In genomic region chr18:12946549-12947354, GRCh38 we compare ENCODE assay signal across 1 cellular context.
TF ChIP-seq lines count a peak whose summit lies in the region.

No MANE protein-coding gene starts in this region.

TF ChIP-seq in HEK293, 187 proteins besides CTCF, POLR2A, EP300 and RAD21 (continued from another document and continues in another):
- TF ChIP-seq ZNF350 (tag by site-specific recombination; IDR thresholded peaks at IDR 0.05) (no peak), ZNF10 (tag by site-specific recombination; IDR thresholded peaks at IDR 0.05) (no peak), SETDB1 (IDR thresholded peaks at IDR 0.05; ENCODE audit: insufficient read length, low read length) (no peak), ZNF114 (tag by site-specific recombination; IDR thresholded peaks at IDR 0.05) (no peak), YY1 (tag by site-specific recombination; IDR thresholded peaks at IDR 0.05) (no peak), KLF16 (tag by site-specific recombination; IDR thresholded peaks at IDR 0.05) (peak; percentile 7; the same call in 1 of the 2 replicates), ZXDB (tag by site-specific recombination; IDR thresholded peaks at IDR 0.05) (peak; percentile 84), SP7 (tag by site-specific recombination; IDR thresholded peaks at IDR 0.05) (no peak), SCRT1 (tag by site-specific recombination; IDR thresholded peaks at IDR 0.05; ENCODE audit: borderline replicate concordance) (no peak), GLIS1 (tag by site-specific recombination; IDR thresholded peaks at IDR 0.05) (peak; percentile 66), WT1 (tag by site-specific recombination; IDR thresholded peaks at IDR 0.05) (no peak), ZBTB48 (tag by site-specific recombination; IDR thresholded peaks at IDR 0.05) (no peak), ZFP69B (tag by site-specific recombination; IDR thresholded peaks at IDR 0.05) (peak; percentile 98), ZNF23 (tag by site-specific recombination; IDR thresholded peaks at IDR 0.05; ENCODE audit: borderline replicate concordance) (no peak), ZNF266 (tag by site-specific recombination; IDR thresholded peaks at IDR 0.05; ENCODE audit: low read depth) (no peak), ZNF394 (tag by site-specific recombination; IDR thresholded peaks at IDR 0.05; ENCODE audit: borderline replicate concordance) (no peak), ZSCAN5A (tag by site-specific recombination; IDR thresholded peaks at IDR 0.05) (no peak), ZNF664 (tag by site-specific recombination; IDR thresholded peaks at IDR 0.05) (no peak), KLF9 (tag by site-specific recombination; IDR thresholded peaks at IDR 0.05; ENCODE audit: low read depth) (no peak), KLF8 (tag by site-specific recombination; IDR thresholded peaks at IDR 0.05) (no peak), ZNF292 (tag by site-specific recombination; IDR thresholded peaks at IDR 0.05; ENCODE audit: borderline replicate concordance, low read depth) (no peak), ZNF184 (tag by site-specific recombination; IDR thresholded peaks at IDR 0.05) (no peak), ZNF501 (tag by site-specific recombination; IDR thresholded peaks at IDR 0.05) (0 out of 2 replicates have a peak, but pooled peaks have one; percentile 83), MYNN (tag by site-specific recombination; IDR thresholded peaks at IDR 0.05; ENCODE audit: borderline replicate concordance) (no peak), ZNF18 (tag by site-specific recombination; IDR thresholded peaks at IDR 0.05) (no peak), YY2 (tag by site-specific recombination; IDR thresholded peaks at IDR 0.05) (no peak), ZNF555 (tag by site-specific recombination; conservative IDR thresholded peaks at IDR 0.05) (no peak), TCF7L2 (IDR thresholded peaks at IDR 0.05; ENCODE audit: borderline replicate concordance, low read depth, low read length) (no peak), ZNF214 (tag by site-specific recombination; IDR thresholded peaks at IDR 0.05; ENCODE audit: borderline replicate concordance) (no peak), ZNF777 (tag by site-specific recombination; IDR thresholded peaks at IDR 0.05; ENCODE audit: borderline replicate concordance) (no peak), ZNF133 (tag by site-specific recombination; IDR thresholded peaks at IDR 0.05) (no peak), ZNF140 (tag by site-specific recombination; IDR thresholded peaks at IDR 0.05) (no peak), TRIM28 (IDR thresholded peaks at IDR 0.05; ENCODE audit: borderline replicate concordance, low read length) (no peak), ZIC2 (tag by site-specific recombination; IDR thresholded peaks at IDR 0.05) (no peak), GLIS2 (tag by site-specific recombination; IDR thresholded peaks at IDR 0.05) (peak; percentile 73), ZNF623 (tag by site-specific recombination; IDR thresholded peaks at IDR 0.05) (no peak), ZNF16 (tag by site-specific recombination; IDR thresholded peaks at IDR 0.05; ENCODE audit: low read depth) (no peak), ZBTB7A (tag by site-specific recombination; IDR thresholded peaks at IDR 0.05; ENCODE audit: low read depth) (no peak), ZNF544 (tag by site-specific recombination; IDR thresholded peaks at IDR 0.05) (no peak), ZNF776 (tag by site-specific recombination; IDR thresholded peaks at IDR 0.05; ENCODE audit: borderline replicate concordance) (no peak), ZNF610 (tag by site-specific recombination; IDR thresholded peaks at IDR 0.05; ENCODE audit: borderline replicate concordance) (no peak), ZNF37A (tag by site-specific recombination; IDR thresholded peaks at IDR 0.05) (no peak), ZNF76 (tag by site-specific recombination; IDR thresholded peaks at IDR 0.05; ENCODE audit: borderline replicate concordance, low read depth) (no peak), SCRT2 (tag by site-specific recombination; IDR thresholded peaks at IDR 0.05) (no peak), HOXD13 (CRISPR knock-in tag; IDR thresholded peaks at IDR 0.05; ENCODE audit: borderline replicate concordance) (no peak), ZSCAN30 (tag by site-specific recombination; IDR thresholded peaks at IDR 0.05) (no peak), SALL2 (tag by site-specific recombination; IDR thresholded peaks at IDR 0.05; ENCODE audit: borderline replicate concordance) (no peak), ZNF362 (tag by site-specific recombination; IDR thresholded peaks at IDR 0.05) (peak; percentile 37; the same call in 1 of the 2 replicates), ZNF792 (tag by site-specific recombination; IDR thresholded peaks at IDR 0.05) (no peak)
- TF ChIP-seq, protein P1, sequence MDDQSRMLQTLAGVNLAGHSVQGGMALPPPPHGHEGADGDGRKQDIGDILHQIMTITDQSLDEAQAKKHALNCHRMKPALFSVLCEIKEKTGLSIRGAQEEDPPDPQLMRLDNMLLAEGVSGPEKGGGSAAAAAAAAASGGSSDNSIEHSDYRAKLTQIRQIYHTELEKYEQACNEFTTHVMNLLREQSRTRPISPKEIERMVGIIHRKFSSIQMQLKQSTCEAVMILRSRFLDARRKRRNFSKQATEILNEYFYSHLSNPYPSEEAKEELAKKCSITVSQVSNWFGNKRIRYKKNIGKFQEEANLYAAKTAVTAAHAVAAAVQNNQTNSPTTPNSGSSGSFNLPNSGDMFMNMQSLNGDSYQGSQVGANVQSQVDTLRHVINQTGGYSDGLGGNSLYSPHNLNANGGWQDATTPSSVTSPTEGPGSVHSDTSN (CRISPR knock-in tag; IDR thresholded peaks at IDR 0.05) = no peak
- TF ChIP-seq, protein P2, sequence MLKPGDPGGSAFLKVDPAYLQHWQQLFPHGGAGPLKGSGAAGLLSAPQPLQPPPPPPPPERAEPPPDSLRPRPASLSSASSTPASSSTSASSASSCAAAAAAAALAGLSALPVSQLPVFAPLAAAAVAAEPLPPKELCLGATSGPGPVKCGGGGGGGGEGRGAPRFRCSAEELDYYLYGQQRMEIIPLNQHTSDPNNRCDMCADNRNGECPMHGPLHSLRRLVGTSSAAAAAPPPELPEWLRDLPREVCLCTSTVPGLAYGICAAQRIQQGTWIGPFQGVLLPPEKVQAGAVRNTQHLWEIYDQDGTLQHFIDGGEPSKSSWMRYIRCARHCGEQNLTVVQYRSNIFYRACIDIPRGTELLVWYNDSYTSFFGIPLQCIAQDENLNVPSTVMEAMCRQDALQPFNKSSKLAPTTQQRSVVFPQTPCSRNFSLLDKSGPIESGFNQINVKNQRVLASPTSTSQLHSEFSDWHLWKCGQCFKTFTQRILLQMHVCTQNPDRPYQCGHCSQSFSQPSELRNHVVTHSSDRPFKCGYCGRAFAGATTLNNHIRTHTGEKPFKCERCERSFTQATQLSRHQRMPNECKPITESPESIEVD (tag by site-specific recombination; IDR thresholded peaks at IDR 0.05) = peak; percentile 44; the same call in 1 of the 2 replicates
- TF ChIP-seq, protein P3, sequence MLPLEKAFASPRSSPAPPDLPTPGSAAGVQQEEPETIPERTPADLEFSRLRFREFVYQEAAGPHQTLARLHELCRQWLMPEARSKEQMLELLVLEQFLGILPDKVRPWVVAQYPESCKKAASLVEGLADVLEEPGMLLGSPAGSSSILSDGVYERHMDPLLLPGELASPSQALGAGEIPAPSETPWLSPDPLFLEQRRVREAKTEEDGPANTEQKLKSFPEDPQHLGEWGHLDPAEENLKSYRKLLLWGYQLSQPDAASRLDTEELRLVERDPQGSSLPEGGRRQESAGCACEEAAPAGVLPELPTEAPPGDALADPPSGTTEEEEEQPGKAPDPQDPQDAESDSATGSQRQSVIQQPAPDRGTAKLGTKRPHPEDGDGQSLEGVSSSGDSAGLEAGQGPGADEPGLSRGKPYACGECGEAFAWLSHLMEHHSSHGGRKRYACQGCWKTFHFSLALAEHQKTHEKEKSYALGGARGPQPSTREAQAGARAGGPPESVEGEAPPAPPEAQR (tag by site-specific recombination; IDR thresholded peaks at IDR 0.05) = no peak
- TF ChIP-seq, protein P4, sequence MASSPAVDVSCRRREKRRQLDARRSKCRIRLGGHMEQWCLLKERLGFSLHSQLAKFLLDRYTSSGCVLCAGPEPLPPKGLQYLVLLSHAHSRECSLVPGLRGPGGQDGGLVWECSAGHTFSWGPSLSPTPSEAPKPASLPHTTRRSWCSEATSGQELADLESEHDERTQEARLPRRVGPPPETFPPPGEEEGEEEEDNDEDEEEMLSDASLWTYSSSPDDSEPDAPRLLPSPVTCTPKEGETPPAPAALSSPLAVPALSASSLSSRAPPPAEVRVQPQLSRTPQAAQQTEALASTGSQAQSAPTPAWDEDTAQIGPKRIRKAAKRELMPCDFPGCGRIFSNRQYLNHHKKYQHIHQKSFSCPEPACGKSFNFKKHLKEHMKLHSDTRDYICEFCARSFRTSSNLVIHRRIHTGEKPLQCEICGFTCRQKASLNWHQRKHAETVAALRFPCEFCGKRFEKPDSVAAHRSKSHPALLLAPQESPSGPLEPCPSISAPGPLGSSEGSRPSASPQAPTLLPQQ (tag by site-specific recombination; IDR thresholded peaks at IDR 0.05) = peak; percentile 100
- TF ChIP-seq, protein P5, sequence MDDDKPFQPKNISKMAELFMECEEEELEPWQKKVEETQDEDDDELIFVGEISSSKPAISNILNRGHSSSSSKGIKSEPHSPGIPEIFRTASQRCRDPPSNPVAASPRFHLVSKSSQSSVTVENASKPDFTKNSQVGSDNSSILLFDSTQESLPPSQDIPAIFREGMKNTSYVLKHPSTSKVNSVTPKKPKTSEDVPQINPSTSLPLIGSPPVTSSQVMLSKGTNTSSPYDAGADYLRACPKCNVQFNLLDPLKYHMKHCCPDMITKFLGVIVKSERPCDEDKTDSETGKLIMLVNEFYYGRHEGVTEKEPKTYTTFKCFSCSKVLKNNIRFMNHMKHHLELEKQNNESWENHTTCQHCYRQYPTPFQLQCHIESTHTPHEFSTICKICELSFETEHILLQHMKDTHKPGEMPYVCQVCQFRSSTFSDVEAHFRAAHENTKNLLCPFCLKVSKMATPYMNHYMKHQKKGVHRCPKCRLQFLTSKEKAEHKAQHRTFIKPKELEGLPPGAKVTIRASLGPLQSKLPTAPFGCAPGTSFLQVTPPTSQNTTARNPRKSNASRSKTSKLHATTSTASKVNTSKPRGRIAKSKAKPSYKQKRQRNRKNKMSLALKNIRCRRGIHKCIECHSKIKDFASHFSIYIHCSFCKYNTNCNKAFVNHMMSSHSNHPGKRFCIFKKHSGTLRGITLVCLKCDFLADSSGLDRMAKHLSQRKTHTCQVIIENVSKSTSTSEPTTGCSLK (tag by site-specific recombination; IDR thresholded peaks at IDR 0.05) = no peak
- TF ChIP-seq, protein P6, sequence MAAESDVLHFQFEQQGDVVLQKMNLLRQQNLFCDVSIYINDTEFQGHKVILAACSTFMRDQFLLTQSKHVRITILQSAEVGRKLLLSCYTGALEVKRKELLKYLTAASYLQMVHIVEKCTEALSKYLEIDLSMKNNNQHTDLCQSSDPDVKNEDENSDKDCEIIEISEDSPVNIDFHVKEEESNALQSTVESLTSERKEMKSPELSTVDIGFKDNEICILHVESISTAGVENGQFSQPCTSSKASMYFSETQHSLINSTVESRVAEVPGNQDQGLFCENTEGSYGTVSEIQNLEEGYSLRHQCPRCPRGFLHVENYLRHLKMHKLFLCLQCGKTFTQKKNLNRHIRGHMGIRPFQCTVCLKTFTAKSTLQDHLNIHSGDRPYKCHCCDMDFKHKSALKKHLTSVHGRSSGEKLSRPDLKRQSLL (tag by site-specific recombination; IDR thresholded peaks at IDR 0.05) = no peak
- TF ChIP-seq, protein P7, sequence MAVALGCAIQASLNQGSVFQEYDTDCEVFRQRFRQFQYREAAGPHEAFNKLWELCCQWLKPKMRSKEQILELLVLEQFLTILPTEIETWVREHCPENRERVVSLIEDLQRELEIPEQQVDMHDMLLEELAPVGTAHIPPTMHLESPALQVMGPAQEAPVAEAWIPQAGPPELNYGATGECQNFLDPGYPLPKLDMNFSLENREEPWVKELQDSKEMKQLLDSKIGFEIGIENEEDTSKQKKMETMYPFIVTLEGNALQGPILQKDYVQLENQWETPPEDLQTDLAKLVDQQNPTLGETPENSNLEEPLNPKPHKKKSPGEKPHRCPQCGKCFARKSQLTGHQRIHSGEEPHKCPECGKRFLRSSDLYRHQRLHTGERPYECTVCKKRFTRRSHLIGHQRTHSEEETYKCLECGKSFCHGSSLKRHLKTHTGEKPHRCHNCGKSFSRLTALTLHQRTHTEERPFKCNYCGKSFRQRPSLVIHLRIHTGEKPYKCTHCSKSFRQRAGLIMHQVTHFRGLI (tag by site-specific recombination; IDR thresholded peaks at IDR 0.05) = no peak
- TF ChIP-seq, protein P8, sequence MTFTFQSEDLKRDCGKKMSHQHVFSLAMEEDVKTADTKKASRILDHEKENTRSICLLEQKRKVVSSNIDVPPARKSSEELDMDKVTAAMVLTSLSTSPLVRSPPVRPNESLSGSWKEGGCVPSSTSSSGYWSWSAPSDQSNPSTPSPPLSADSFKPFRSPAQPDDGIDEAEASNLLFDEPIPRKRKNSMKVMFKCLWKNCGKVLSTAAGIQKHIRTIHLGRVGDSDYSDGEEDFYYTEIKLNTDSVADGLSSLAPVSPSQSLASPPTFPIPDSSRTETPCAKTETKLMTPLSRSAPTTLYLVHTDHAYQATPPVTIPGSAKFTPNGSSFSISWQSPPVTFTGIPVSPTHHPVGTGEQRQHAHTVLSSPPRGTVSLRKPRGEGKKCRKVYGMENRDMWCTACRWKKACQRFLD (tag by site-specific recombination; IDR thresholded peaks at IDR 0.05) = no peak
